ENCODE assay signal across 7 cellular contexts in the genomic region with DNA sequence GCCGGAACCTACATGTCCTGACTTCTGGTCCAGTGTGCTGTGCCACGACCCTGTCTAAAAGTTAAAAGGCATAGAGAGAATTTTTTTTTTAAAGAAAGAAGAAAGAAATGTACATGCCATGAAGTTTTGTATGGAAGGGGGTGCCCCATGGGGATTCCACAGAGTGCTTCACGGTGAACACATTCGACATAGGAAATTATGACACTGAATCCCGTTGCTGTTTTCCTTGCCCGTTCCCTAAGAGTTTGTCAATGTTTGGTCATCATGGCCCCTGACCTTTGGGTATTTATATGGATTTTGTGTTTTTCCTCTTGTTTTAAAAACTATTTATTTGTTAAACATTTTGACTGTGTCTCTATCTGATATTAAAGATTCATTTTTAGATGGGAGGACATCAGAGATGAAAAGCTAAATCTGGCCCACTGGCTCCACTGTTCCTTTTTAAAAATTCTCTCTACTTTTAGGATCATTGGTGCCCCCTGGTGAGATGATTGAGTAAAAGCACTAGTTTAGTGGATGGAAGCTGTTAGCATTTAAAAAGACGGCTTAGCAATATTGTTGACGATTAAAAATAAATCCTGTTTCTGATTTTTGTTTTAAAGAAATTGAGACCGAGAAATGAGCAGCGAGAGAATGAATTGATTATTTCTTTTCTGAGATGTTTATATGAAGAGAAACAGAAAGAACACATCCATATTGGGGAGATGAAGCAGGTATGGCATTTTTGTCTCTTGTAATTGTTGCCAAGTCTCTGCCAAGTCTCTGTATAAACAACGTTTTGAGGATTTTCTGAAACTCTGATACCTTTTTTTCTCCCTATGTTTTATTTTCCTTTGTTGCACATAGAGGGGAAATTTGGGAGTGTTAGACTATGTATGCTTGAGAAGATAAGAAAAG.
A peak's percentile ranks its signal among the peaks of the same experiment; 100 is the strongest.
DNase-seq lines count a peak whose midpoint lies in the region; ATAC-seq and TF ChIP-seq lines count a peak whose summit lies in the region.

No MANE protein-coding gene starts in this region.

- CTCF ChIA-PET in HEK293T (lab: Yijun Ruan, JAX) = interaction anchor here (0.5 to 1.6 kb wide), 9 partner anchors 10 to 740 kb away, joined by 3 to 6 read pairs (median 3); no protein-coding TSS in a partner anchor

- no peak overlapping the region for H3K4me3 Mint-ChIP-seq in immature natural killer cell

- H3K79me2 ChIP-seq in DND-41 (ENCODE audit: insufficient read depth, low read length) = no peaks in the 10 kb centered on the region

- peaks cover 13 to 20% (median 16%) of the 10 kb centered on the region in 3 donors for H3K36me3 Mint-ChIP-seq in immature natural killer cell

- no peaks in the 10 kb centered on the region for H4K20me1 ChIP-seq in DND-41 (ENCODE audit: insufficient read depth, low read length)

- no peaks in the 10 kb centered on the region for H3K9me3 ChIP-seq in DND-41 (ENCODE audit: insufficient read depth, low read length, severe bottlenecking)
- no peaks in the 10 kb centered on the region for H3K9me3 ChIP-seq in stomach

- H3K27me3 ChIP-seq in DND-41 (ENCODE audit: insufficient read depth, low read length, poor library complexity) (no peaks in the 10 kb centered on the region), stomach (no peaks in the 10 kb centered on the region)

- DNase-seq in DND-41 = peak; percentile 42
- DNase-seq in HEK293T (ENCODE audit: extremely low spot score) = peak; percentile 34
- DNase-seq in NCI-H69 (lab: John Stamatoyannopoulos, UW) = peak; percentile 68
- DNase-seq in astrocyte of the hippocampus (ENCODE audit: low read depth, low spot score) = peak; percentile 78
- peak; percentile 48 to 63 (median 55) for DNase-seq in immature natural killer cell
- no peak for DNase-seq in stomach

- no peak overlapping the region for H2AFZ ChIP-seq in DND-41 (ENCODE audit: low read depth, low read length)

- TF ChIP-seq POLR2A in stomach (IDR thresholded peaks at IDR 0.05) = no peak

- intact Hi-C loops in stomach (cut with DNase I; ENCODE audit: low total_unique reads) = loop anchor here (10.0 kb wide), 2 partner anchors 50 to 230 kb away; no protein-coding TSS in a partner anchor

- TF ChIP-seq EP300 in stomach (IDR thresholded peaks at IDR 0.05) = no peak

- H3K4me1 ChIP-seq in DND-41 (ENCODE audit: insufficient read depth, low read length) (no peaks in the 10 kb centered on the region), stomach (peaks cover 0 to 14% (median 7%) of the 10 kb centered on the region in 4 donors)

- H3K27ac Mint-ChIP-seq in immature natural killer cell = no peak overlapping the region

- H3K27me3 Mint-ChIP-seq in immature natural killer cell (ENCODE audit: low read depth in 3 of 3) = peaks cover 0 to 1% (median 0%) of the 10 kb centered on the region in 3 donors

- no peak overlapping the region for H3K27ac ChIP-seq in DND-41 (ENCODE audit: low read length)
- peak overlapping the region in 2 of 5 donors; percentile 16 to 31 for H3K27ac ChIP-seq in stomach

- TF ChIP-seq CTCF in DND-41 (IDR thresholded peaks at IDR 0.05; ENCODE audit: borderline replicate concordance, extremely low read depth, low read length, poor library complexity, severe bottlenecking) (peak; percentile 77), stomach (IDR thresholded peaks at IDR 0.05) (peak in 5 of 7 experiments; percentile 28 to 72 (median 63))

- H3K4me3 ChIP-seq in DND-41 (ENCODE audit: low read depth in 1 of 2, low read length in 2 of 2) (no peak overlapping the region), stomach (no peak overlapping the region)

- H3K4me1 Mint-ChIP-seq in immature natural killer cell = no peaks in the 10 kb centered on the region

- peak; percentile 62; the same call in 1 of the 3 replicates for ATAC-seq in DND-41 (ENCODE audit: insufficient read depth, low read depth)
- no peak for ATAC-seq in HG03565 (IDR thresholded peaks at IDR 0.05; ENCODE audit: unreplicated experiment)

- H3K36me3 ChIP-seq in DND-41 (ENCODE audit: insufficient read depth, low read length) (peaks cover 36% of the 10 kb centered on the region), stomach (peaks cover 0 to 23% (median 18%) of the 10 kb centered on the region in 4 donors)

- H3K9me3 Mint-ChIP-seq in immature natural killer cell = no peaks in the 10 kb centered on the region

- WGBS in stomach, 5 donors = 43 to 57% (median 45%) methylated on average over 11 of the region's 11 CpGs

- no peak overlapping the region for H3K4me2 ChIP-seq in DND-41 (ENCODE audit: insufficient read depth, low read length)

- H3K9ac ChIP-seq in DND-41 (ENCODE audit: low read depth, low read length) = no peak overlapping the region

- POLR2A ChIA-PET in HEK293T (lab: Yijun Ruan, JAX) = no interaction called here

TF ChIP-seq in HEK293T, 16 proteins besides CTCF, POLR2A, EP300 and RAD21:
- TF ChIP-seq ZNF384 (IDR thresholded peaks at IDR 0.05) (no peak), CTBP1 (IDR thresholded peaks at IDR 0.05; ENCODE audit: borderline replicate concordance) (no peak), BHLHE40 (IDR thresholded peaks at IDR 0.05; ENCODE audit: borderline replicate concordance) (no peak), L3MBTL2 (conservative IDR thresholded peaks at IDR 0.05) (no peak), NFRKB (IDR thresholded peaks at IDR 0.05) (no peak), HDGF (IDR thresholded peaks at IDR 0.05; ENCODE audit: borderline replicate concordance) (no peak), FOXM1 (IDR thresholded peaks at IDR 0.05; ENCODE audit: borderline replicate concordance) (no peak), TARDBP (IDR thresholded peaks at IDR 0.05) (no peak), ELF4 (IDR thresholded peaks at IDR 0.05) (no peak), ARNT (IDR thresholded peaks at IDR 0.05) (no peak), FOXK2 (IDR thresholded peaks at IDR 0.05) (no peak), FOXA1 (IDR thresholded peaks at IDR 0.05) (no peak), SP1 (IDR thresholded peaks at IDR 0.05) (no peak), SUZ12 (IDR thresholded peaks at IDR 0.05) (no peak), LEF1 (IDR thresholded peaks at IDR 0.05; ENCODE audit: borderline replicate concordance) (no peak)
- TF ChIP-seq, protein P1, sequence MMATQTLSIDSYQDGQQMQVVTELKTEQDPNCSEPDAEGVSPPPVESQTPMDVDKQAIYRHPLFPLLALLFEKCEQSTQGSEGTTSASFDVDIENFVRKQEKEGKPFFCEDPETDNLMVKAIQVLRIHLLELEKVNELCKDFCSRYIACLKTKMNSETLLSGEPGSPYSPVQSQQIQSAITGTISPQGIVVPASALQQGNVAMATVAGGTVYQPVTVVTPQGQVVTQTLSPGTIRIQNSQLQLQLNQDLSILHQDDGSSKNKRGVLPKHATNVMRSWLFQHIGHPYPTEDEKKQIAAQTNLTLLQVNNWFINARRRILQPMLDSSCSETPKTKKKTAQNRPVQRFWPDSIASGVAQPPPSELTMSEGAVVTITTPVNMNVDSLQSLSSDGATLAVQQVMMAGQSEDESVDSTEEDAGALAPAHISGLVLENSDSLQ (IDR thresholded peaks at IDR 0.05) = no peak
